35 cellular contexts compared by ENCODE assay signal in genomic region chr11:82009133-82009532, GRCh38.
"Had no signal": no experiment of that assay in that cellular context is flagged by ENCODE, and none has a peak within 500 bp of the region (broad histone marks: within the 10 kb centered on the region; RNA-seq: fewer than 3 reads in every experiment).

No MANE protein-coding gene starts in this region.

- H3K27me3 ChIP-seq: MG63 had no signal

- H3K9me3 ChIP-seq: MG63 had no signal

- H3K36me3 ChIP-seq: MG63 had no signal

- H3K4me3 ChIP-seq: MG63 had no signal

- DNase-seq: Kasumi-1, MG63, MM.1S, MV-4-11, NCI-H1048, NCI-H1092, NCI-H1092 treated with DMSO at 0.1 percent for 48 hours, NCI-H1105, NCI-H1105 treated with DMSO at 0.1 percent for 48 hours, NCI-H1417, NCI-H1417 treated with DMSO at 0.1 percent for 48 hours, NCI-H1436, NCI-H1436 treated with DMSO at 0.1 percent for 48 hours, NCI-H146, NCI-H1694, NCI-H1694 treated with DMSO at 0.1 percent for 48 hours, NCI-H187, NCI-H187 treated with DMSO at 0.1 percent for 48 hours, NCI-H1930, NCI-H2029, NCI-H2029 treated with DMSO at 0.1 percent for 48 hours, NCI-H2081, NCI-H2081 treated with DMSO at 0.1 percent for 48 hours, NCI-H2107, NCI-H2171, NCI-H2171 treated with DMSO at 0.1 percent for 48 hours, NCI-H2227 treated with DMSO at 0.1 percent for 48 hours, NCI-H226, NCI-H345, NCI-H446, NCI-H446 treated with DMSO at 0.1 percent for 48 hours, NCI-H510A, NCI-H510A treated with DMSO at 0.1 percent for 48 hours, NCI-H524, NCI-H524 treated with DMSO at 0.1 percent for 48 hours had no signal
